Comparison of ENCODE assay signal across 11 cellular contexts in genomic region chr5:147530801-147531389, GRCh38. TPM values are rescaled to one million over a fixed set of nuclear protein-coding genes. Genes with fewer than 3 reads are reported as not detected.
DNase-seq lines count a peak whose midpoint lies in the region; ATAC-seq, FAIRE-seq and TF ChIP-seq lines count a peak whose summit lies in the region.
"Had no signal": no experiment of that assay in that cellular context is flagged by ENCODE, and none has a peak within 500 bp of the region (broad histone marks: within the 10 kb centered on the region; RNA-seq: fewer than 3 reads in every experiment).

No MANE protein-coding gene starts in this region.

- peak overlapping the region; percentile 57 for H3K27ac ChIP-seq in mammary epithelial cell (ENCODE audit: insufficient read depth, low read depth, low read length)
- H3K27ac ChIP-seq in gastrocnemius medialis: no peak overlapping the region
- H3K27ac ChIP-seq in caudate nucleus (ENCODE audit: low read depth, low read length): no peak overlapping the region
- H3K27ac ChIP-seq: C4-2B had no signal

- H3K9me3 ChIP-seq in MG63: no peaks in the 10 kb centered on the region
- no peaks in the 10 kb centered on the region for H3K9me3 ChIP-seq in mammary epithelial cell (replicated peaks; ENCODE audit: insufficient read depth, low read length)
- H3K9me3 ChIP-seq in gastrocnemius medialis: no peaks in the 10 kb centered on the region

- TF ChIP-seq POLR2A in gastrocnemius medialis (IDR thresholded peaks at IDR 0.05): no peak
- TF ChIP-seq POLR2A in GM12892 (IDR thresholded peaks at IDR 0.05; ENCODE audit: low read depth, low read length): no peak

- no peaks in the 10 kb centered on the region for H3K79me2 ChIP-seq in mammary epithelial cell (ENCODE audit: insufficient read depth, low read length)

- H2AFZ ChIP-seq in mammary epithelial cell (ENCODE audit: low read depth, low read length): no peak overlapping the region

- TF ChIP-seq CTCF in mammary epithelial cell (conservative IDR thresholded peaks at IDR 0.05 in 1 of 2, IDR thresholded peaks at IDR 0.05 in 1 of 2; ENCODE audit: extremely low read depth in 1 of 2, insufficient read depth in 1 of 2, low read depth in 1 of 2, low read length in 2 of 2) (no peak), kidney epithelial cell (IDR thresholded peaks at IDR 0.05; ENCODE audit: insufficient read depth, low read length, poor library complexity, severe bottlenecking) (no peak), gastrocnemius medialis (IDR thresholded peaks at IDR 0.05 in 4 of 5, conservative IDR thresholded peaks at IDR 0.05 in 1 of 5) (no peak)

- no TSS peak for BruUV-seq in mammary epithelial cell (replicated peaks; lab: Mats Ljungman, UMichigan)

- ATAC-seq in gastrocnemius medialis (no peak), HG02870 (IDR thresholded peaks at IDR 0.05; ENCODE audit: unreplicated experiment) (no peak)
- ATAC-seq: left colon had no signal

- FAIRE-seq in GM12892 (lab: Jason Lieb, UNC): no peak

- H3K4me1 ChIP-seq in mammary epithelial cell (ENCODE audit: insufficient read depth, low read length) (peaks cover 39% of the 10 kb centered on the region), gastrocnemius medialis (no peaks in the 10 kb centered on the region)

- in situ Hi-C loops in mammary epithelial cell (cut with MboI; ENCODE audit: low sequenced_read_pairs in 2 of 2) (no loop called here), gastrocnemius medialis (cut with MboI; ENCODE audit: low sequenced_read_pairs in 4 of 4) (no loop called here)

- DNase-seq in AG08395 (ENCODE audit: low spot score) (peak; percentile 85), MG63 (peak; percentile 84), mammary epithelial cell (peak; percentile 93), kidney epithelial cell (ENCODE audit: low read depth) (peak; percentile 70), gastrocnemius medialis (no peak), caudate nucleus (lab: John Stamatoyannopoulos, UW) (no peak), GM12892 (ENCODE audit: insufficient read length) (no peak)
- DNase-seq: left colon; stimulated activated CD4-positive, alpha-beta T cell treated with anti-CD3 and anti-CD28 coated beads, Interleukin-2, amount 100 ng/mL, for 24 hours had no signal

- H3K4me3 ChIP-seq in MG63 (no peak overlapping the region), mammary epithelial cell (replicated peaks in 1 of 3; ENCODE audit: insufficient read depth in 1 of 3, low read depth in 2 of 3, low read length in 3 of 3) (peak overlapping the region in 1 of 3 experiments; percentile 22), kidney epithelial cell (ENCODE audit: low read depth, low read length) (no peak overlapping the region), gastrocnemius medialis (no peak overlapping the region)

- H3K4me2 ChIP-seq in mammary epithelial cell (ENCODE audit: insufficient read depth, low read depth, low read length): peak overlapping the region; percentile 76

- H3K27me3 ChIP-seq in MG63 (no peaks in the 10 kb centered on the region), mammary epithelial cell (ENCODE audit: insufficient read depth, low read length) (no peaks in the 10 kb centered on the region), kidney epithelial cell (ENCODE audit: control insufficient read depth, insufficient read depth, low read length) (no peaks in the 10 kb centered on the region), gastrocnemius medialis (no peaks in the 10 kb centered on the region)

- H3K36me3 ChIP-seq in MG63 (no peaks in the 10 kb centered on the region), mammary epithelial cell (ENCODE audit: insufficient read depth, low read length) (no peaks in the 10 kb centered on the region), kidney epithelial cell (ENCODE audit: control insufficient read depth, insufficient read depth, low read length) (no peaks in the 10 kb centered on the region), gastrocnemius medialis (no peaks in the 10 kb centered on the region)

- dilution Hi-C loops in mammary epithelial cell (cut with HindIII; ENCODE audit: low sequenced_read_pairs): no loop called here

- CTCF ChIA-PET in mammary epithelial cell (lab: Charles Lee; ENCODE audit: low non-redundant PET): no interaction called here

- 47% methylated on average over 4 of the region's 4 CpGs for WGBS in mammary epithelial cell (ENCODE audit: low coverage, missing lambda C conversion rate)

- H4K20me1 ChIP-seq in mammary epithelial cell (ENCODE audit: insufficient read depth, low read length): no peaks in the 10 kb centered on the region

- intact Hi-C loops in mammary epithelial cell (cut with micrococcal nuclease) (no loop called here), gastrocnemius medialis (cut with DNase I; ENCODE audit: low total_unique reads) (no loop called here)

- no peak overlapping the region for H3K9ac ChIP-seq in mammary epithelial cell (ENCODE audit: insufficient read depth, low read length)

RNA-seq across cellular contexts. Expression of gene DPYSL3, which starts 21.0 kb away (rescaled TPM):
- total RNA-seq in MG63 (2014; rRNA removed; shearing (Covaris generic); ENCODE audit: low replicate concordance): 84.1 and 90.7 TPM in 2 replicates
- 1 to 10 TPM; 2.8 to 8.8 TPM for total RNA-seq in mammary epithelial cell
- polyA plus RNA-seq in mammary epithelial cell: 13.9 TPM
- 38.0 TPM for polyA minus RNA-seq in mammary epithelial cell
- 39.4 and 42.4 TPM in 2 replicates for total RNA-seq in kidney epithelial cell
- total RNA-seq in gastrocnemius medialis: 10 to 100 TPM; 11.7 to 45.8 (median 26.0) TPM
- polyA plus RNA-seq in GM12892 (2012; ENCODE audit: missing spikeins): 0.68 TPM

Comparison
In these comparisons a context has a peak if more than half of its experiments do, and no peak if none do; other contexts are left out.
1. DNase-seq: peak in AG08395 (single experiment), MG63 (single experiment), mammary epithelial cell (single experiment) and kidney epithelial cell (single experiment); none in gastrocnemius medialis (0 of 2), caudate nucleus (0 of 61) and GM12892 (single experiment).